ENCODE assay signal across 1 cellular context in the genomic region with DNA sequence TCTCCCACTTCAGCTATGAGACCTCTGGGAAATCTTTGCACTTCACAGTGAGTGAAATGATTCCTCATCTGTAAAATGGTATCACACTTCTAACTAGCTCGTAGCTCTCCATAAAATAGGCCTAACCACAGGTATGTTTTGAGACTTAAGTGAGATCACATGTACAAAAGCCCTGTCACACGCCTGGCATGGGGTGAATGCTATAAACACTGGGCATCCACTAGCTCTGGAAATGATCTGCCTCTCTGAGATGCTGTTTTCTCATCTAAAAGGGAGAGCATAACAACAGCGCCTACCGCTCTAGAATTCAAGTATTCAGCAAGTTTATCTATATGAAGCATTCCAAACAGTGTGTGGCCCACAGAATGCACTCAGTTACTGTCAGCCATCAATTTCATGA.
TF ChIP-seq lines count a peak whose summit lies in the region.

No MANE protein-coding gene starts in this region.

TF ChIP-seq in GM12878, 131 proteins besides CTCF, POLR2A, EP300 and RAD21:
- TF ChIP-seq ASH2L (IDR thresholded peaks at IDR 0.05; ENCODE audit: borderline replicate concordance, low read depth) (no peak), SP1 (IDR thresholded peaks at IDR 0.05; ENCODE audit: low read depth, low read length) (no peak), SIN3A (IDR thresholded peaks at IDR 0.05; ENCODE audit: low read depth, low read length) (no peak), BACH1 (IDR thresholded peaks at IDR 0.05; ENCODE audit: borderline replicate concordance) (no peak), RUNX3 (IDR thresholded peaks at IDR 0.05; ENCODE audit: low read length) (no peak), WRNIP1 (IDR thresholded peaks at IDR 0.05; ENCODE audit: borderline replicate concordance, low read depth, low read length) (no peak), PML (IDR thresholded peaks at IDR 0.05; ENCODE audit: low read length) (no peak), TCF7 (IDR thresholded peaks at IDR 0.05; ENCODE audit: borderline replicate concordance) (no peak), RB1 (IDR thresholded peaks at IDR 0.05; ENCODE audit: borderline replicate concordance) (no peak)
- TF ChIP-seq, protein P1, sequence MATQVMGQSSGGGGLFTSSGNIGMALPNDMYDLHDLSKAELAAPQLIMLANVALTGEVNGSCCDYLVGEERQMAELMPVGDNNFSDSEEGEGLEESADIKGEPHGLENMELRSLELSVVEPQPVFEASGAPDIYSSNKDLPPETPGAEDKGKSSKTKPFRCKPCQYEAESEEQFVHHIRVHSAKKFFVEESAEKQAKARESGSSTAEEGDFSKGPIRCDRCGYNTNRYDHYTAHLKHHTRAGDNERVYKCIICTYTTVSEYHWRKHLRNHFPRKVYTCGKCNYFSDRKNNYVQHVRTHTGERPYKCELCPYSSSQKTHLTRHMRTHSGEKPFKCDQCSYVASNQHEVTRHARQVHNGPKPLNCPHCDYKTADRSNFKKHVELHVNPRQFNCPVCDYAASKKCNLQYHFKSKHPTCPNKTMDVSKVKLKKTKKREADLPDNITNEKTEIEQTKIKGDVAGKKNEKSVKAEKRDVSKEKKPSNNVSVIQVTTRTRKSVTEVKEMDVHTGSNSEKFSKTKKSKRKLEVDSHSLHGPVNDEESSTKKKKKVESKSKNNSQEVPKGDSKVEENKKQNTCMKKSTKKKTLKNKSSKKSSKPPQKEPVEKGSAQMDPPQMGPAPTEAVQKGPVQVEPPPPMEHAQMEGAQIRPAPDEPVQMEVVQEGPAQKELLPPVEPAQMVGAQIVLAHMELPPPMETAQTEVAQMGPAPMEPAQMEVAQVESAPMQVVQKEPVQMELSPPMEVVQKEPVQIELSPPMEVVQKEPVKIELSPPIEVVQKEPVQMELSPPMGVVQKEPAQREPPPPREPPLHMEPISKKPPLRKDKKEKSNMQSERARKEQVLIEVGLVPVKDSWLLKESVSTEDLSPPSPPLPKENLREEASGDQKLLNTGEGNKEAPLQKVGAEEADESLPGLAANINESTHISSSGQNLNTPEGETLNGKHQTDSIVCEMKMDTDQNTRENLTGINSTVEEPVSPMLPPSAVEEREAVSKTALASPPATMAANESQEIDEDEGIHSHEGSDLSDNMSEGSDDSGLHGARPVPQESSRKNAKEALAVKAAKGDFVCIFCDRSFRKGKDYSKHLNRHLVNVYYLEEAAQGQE (IDR thresholded peaks at IDR 0.05; ENCODE audit: low read depth, low read length): no peak
- TF ChIP-seq, protein P2, sequence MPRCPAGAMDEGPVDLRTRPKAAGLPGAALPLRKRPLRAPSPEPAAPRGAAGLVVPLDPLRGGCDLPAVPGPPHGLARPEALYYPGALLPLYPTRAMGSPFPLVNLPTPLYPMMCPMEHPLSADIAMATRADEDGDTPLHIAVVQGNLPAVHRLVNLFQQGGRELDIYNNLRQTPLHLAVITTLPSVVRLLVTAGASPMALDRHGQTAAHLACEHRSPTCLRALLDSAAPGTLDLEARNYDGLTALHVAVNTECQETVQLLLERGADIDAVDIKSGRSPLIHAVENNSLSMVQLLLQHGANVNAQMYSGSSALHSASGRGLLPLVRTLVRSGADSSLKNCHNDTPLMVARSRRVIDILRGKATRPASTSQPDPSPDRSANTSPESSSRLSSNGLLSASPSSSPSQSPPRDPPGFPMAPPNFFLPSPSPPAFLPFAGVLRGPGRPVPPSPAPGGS (IDR thresholded peaks at IDR 0.05; ENCODE audit: borderline replicate concordance, insufficient read depth, low read depth, low read length, poor library complexity, severe bottlenecking): no peak
- TF ChIP-seq, protein P3, sequence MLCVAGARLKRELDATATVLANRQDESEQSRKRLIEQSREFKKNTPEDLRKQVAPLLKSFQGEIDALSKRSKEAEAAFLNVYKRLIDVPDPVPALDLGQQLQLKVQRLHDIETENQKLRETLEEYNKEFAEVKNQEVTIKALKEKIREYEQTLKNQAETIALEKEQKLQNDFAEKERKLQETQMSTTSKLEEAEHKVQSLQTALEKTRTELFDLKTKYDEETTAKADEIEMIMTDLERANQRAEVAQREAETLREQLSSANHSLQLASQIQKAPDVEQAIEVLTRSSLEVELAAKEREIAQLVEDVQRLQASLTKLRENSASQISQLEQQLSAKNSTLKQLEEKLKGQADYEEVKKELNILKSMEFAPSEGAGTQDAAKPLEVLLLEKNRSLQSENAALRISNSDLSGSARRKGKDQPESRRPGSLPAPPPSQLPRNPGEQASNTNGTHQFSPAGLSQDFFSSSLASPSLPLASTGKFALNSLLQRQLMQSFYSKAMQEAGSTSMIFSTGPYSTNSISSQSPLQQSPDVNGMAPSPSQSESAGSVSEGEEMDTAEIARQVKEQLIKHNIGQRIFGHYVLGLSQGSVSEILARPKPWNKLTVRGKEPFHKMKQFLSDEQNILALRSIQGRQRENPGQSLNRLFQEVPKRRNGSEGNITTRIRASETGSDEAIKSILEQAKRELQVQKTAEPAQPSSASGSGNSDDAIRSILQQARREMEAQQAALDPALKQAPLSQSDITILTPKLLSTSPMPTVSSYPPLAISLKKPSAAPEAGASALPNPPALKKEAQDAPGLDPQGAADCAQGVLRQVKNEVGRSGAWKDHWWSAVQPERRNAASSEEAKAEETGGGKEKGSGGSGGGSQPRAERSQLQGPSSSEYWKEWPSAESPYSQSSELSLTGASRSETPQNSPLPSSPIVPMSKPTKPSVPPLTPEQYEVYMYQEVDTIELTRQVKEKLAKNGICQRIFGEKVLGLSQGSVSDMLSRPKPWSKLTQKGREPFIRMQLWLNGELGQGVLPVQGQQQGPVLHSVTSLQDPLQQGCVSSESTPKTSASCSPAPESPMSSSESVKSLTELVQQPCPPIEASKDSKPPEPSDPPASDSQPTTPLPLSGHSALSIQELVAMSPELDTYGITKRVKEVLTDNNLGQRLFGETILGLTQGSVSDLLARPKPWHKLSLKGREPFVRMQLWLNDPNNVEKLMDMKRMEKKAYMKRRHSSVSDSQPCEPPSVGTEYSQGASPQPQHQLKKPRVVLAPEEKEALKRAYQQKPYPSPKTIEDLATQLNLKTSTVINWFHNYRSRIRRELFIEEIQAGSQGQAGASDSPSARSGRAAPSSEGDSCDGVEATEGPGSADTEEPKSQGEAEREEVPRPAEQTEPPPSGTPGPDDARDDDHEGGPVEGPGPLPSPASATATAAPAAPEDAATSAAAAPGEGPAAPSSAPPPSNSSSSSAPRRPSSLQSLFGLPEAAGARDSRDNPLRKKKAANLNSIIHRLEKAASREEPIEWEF (IDR thresholded peaks at IDR 0.05; ENCODE audit: insufficient replicate concordance, low read depth, low read length): no peak
- TF ChIP-seq, protein P4, sequence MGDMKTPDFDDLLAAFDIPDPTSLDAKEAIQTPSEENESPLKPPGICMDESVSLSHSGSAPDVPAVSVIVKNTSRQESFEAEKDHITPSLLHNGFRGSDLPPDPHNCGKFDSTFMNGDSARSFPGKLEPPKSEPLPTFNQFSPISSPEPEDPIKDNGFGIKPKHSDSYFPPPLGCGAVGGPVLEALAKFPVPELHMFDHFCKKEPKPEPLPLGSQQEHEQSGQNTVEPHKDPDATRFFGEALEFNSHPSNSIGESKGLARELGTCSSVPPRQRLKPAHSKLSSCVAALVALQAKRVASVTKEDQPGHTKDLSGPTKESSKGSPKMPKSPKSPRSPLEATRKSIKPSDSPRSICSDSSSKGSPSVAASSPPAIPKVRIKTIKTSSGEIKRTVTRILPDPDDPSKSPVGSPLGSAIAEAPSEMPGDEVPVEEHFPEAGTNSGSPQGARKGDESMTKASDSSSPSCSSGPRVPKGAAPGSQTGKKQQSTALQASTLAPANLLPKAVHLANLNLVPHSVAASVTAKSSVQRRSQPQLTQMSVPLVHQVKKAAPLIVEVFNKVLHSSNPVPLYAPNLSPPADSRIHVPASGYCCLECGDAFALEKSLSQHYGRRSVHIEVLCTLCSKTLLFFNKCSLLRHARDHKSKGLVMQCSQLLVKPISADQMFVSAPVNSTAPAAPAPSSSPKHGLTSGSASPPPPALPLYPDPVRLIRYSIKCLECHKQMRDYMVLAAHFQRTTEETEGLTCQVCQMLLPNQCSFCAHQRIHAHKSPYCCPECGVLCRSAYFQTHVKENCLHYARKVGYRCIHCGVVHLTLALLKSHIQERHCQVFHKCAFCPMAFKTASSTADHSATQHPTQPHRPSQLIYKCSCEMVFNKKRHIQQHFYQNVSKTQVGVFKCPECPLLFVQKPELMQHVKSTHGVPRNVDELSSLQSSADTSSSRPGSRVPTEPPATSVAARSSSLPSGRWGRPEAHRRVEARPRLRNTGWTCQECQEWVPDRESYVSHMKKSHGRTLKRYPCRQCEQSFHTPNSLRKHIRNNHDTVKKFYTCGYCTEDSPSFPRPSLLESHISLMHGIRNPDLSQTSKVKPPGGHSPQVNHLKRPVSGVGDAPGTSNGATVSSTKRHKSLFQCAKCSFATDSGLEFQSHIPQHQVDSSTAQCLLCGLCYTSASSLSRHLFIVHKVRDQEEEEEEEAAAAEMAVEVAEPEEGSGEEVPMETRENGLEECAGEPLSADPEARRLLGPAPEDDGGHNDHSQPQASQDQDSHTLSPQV (IDR thresholded peaks at IDR 0.05): no peak
- TF ChIP-seq, protein P5, sequence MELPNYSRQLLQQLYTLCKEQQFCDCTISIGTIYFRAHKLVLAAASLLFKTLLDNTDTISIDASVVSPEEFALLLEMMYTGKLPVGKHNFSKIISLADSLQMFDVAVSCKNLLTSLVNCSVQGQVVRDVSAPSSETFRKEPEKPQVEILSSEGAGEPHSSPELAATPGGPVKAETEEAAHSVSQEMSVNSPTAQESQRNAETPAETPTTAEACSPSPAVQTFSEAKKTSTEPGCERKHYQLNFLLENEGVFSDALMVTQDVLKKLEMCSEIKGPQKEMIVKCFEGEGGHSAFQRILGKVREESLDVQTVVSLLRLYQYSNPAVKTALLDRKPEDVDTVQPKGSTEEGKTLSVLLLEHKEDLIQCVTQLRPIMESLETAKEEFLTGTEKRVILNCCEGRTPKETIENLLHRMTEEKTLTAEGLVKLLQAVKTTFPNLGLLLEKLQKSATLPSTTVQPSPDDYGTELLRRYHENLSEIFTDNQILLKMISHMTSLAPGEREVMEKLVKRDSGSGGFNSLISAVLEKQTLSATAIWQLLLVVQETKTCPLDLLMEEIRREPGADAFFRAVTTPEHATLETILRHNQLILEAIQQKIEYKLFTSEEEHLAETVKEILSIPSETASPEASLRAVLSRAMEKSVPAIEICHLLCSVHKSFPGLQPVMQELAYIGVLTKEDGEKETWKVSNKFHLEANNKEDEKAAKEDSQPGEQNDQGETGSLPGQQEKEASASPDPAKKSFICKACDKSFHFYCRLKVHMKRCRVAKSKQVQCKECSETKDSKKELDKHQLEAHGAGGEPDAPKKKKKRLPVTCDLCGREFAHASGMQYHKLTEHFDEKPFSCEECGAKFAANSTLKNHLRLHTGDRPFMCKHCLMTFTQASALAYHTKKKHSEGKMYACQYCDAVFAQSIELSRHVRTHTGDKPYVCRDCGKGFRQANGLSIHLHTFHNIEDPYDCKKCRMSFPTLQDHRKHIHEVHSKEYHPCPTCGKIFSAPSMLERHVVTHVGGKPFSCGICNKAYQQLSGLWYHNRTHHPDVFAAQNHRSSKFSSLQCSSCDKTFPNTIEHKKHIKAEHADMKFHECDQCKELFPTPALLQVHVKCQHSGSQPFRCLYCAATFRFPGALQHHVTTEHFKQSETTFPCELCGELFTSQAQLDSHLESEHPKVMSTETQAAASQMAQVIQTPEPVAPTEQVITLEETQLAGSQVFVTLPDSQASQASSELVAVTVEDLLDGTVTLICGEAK (IDR thresholded peaks at IDR 0.05; ENCODE audit: borderline replicate concordance): no peak
TF ChIP-seq in GM12878: peak in this region for 0.
